In genomic region chr12:45050331-45050750, GRCh38 we compare ENCODE assay signal across 11 cellular contexts. TPM values are rescaled to one million over a fixed set of nuclear protein-coding genes. Genes with fewer than 3 reads are reported as not detected.
DNase-seq lines count a peak whose midpoint lies in the region; ATAC-seq, FAIRE-seq and TF ChIP-seq lines count a peak whose summit lies in the region.
"Had no signal": no experiment of that assay in that cellular context is flagged by ENCODE, and none has a peak within 500 bp of the region (broad histone marks: within the 10 kb centered on the region; RNA-seq: fewer than 3 reads in every experiment).

No MANE protein-coding gene starts in this region.

- H3K36me3 Mint-ChIP-seq in astrocyte (ENCODE audit: low read depth, unreplicated experiment) = no peaks in the 10 kb centered on the region

- H3K4me2 ChIP-seq in astrocyte (ENCODE audit: low read length) (peak overlapping the region; percentile 92), skeletal muscle satellite cell (ENCODE audit: low read length) (peak overlapping the region; percentile 73)

- no peak overlapping the region for H3K27ac Mint-ChIP-seq in astrocyte (ENCODE audit: unreplicated experiment)

- H3K36me3 ChIP-seq in HAP-1 (replicated peaks) (no peaks in the 10 kb centered on the region), astrocyte (ENCODE audit: insufficient read depth, low read length) (no peaks in the 10 kb centered on the region), iPS-20b (ENCODE audit: insufficient read depth, low read depth, low read length) (no peaks in the 10 kb centered on the region), skeletal muscle satellite cell (ENCODE audit: insufficient read depth, low read length) (no peaks in the 10 kb centered on the region)

- H3K4me3 ChIP-seq in HAP-1 (peak overlapping the region; percentile 23), astrocyte (ENCODE audit: insufficient read depth, low read depth, low read length) (no peak overlapping the region), iPS-20b (ENCODE audit: low read length) (peak overlapping the region; percentile 77), skeletal muscle satellite cell (ENCODE audit: low read length) (peak overlapping the region; percentile 59)

- no peak for TF ChIP-seq CTCF in astrocyte (IDR thresholded peaks at IDR 0.05; ENCODE audit: insufficient read depth, low read depth, low read length)

- in situ Hi-C loops in HAP-1 (cut with MboI; ENCODE audit: low sequenced_read_pairs) = no loop called here

- no peaks in the 10 kb centered on the region for H3K79me2 ChIP-seq in astrocyte (ENCODE audit: insufficient read depth, low read length)

- H3K9ac ChIP-seq in astrocyte (ENCODE audit: low read length) (no peak overlapping the region), iPS-20b (ENCODE audit: low read depth, low read length) (no peak overlapping the region), skeletal muscle satellite cell (ENCODE audit: low read depth, low read length) (no peak overlapping the region)

- peak overlapping the region; percentile 64 for H3K4me3 Mint-ChIP-seq in astrocyte (ENCODE audit: unreplicated experiment)

- H3K4me1 Mint-ChIP-seq in astrocyte (ENCODE audit: low read depth, unreplicated experiment) = peaks cover 1% of the 10 kb centered on the region

- no peaks in the 10 kb centered on the region for H3K9me3 Mint-ChIP-seq in astrocyte (ENCODE audit: unreplicated experiment)

- no peaks in the 10 kb centered on the region for H4K20me1 ChIP-seq in astrocyte (ENCODE audit: insufficient read depth, low read length)

- peaks cover 51% of the 10 kb centered on the region for H3K27me3 Mint-ChIP-seq in astrocyte (ENCODE audit: low read depth, unreplicated experiment)

- H3K4me1 ChIP-seq in HAP-1 (0 out of 2 replicates have a peak, but pooled peaks cover 2% of the 10 kb centered on the region), astrocyte (ENCODE audit: insufficient read depth, low read length) (peaks cover 3% of the 10 kb centered on the region), iPS-20b (ENCODE audit: insufficient read depth, low read length) (no peaks in the 10 kb centered on the region; the same call in 1 of the 2 replicates), skeletal muscle satellite cell (ENCODE audit: control insufficient read depth, insufficient read depth, low read length) (peaks cover 11% of the 10 kb centered on the region)

- H3K27ac ChIP-seq in astrocyte (ENCODE audit: low read depth, low read length) = no peak overlapping the region
- no peak overlapping the region for H3K27ac ChIP-seq in iPS-20b (ENCODE audit: low read length)

- H3K9me3 ChIP-seq in HAP-1 (no peaks in the 10 kb centered on the region), astrocyte (ENCODE audit: insufficient read depth, low read depth, low read length) (no peaks in the 10 kb centered on the region), iPS-20b (ENCODE audit: insufficient read depth, low read depth, low read length) (no peaks in the 10 kb centered on the region), skeletal muscle satellite cell (replicated peaks; ENCODE audit: low read length) (no peaks in the 10 kb centered on the region)

- H3K27me3 ChIP-seq in HAP-1 (ENCODE audit: low read depth) (peaks cover 51% of the 10 kb centered on the region), astrocyte (ENCODE audit: insufficient read depth, low read length) (peaks cover 32% of the 10 kb centered on the region), iPS-20b (ENCODE audit: insufficient read depth, low read length) (peaks cover 92% of the 10 kb centered on the region), skeletal muscle satellite cell (ENCODE audit: control insufficient read depth, insufficient read depth, low read length) (peaks cover 64% of the 10 kb centered on the region)

- DNase-seq in HAP-1 (ENCODE audit: low spot score in 2 of 2) (peak in 1 of 2 experiments; percentile 19), astrocyte (ENCODE audit: low read depth) (no peak), GM19239 (ENCODE audit: insufficient read length, low spot score) (no peak), GOT3 (lab: John Stamatoyannopoulos, UW) (no peak)
- DNase-seq: NCI-H2081 treated with DMSO at 0.1 percent for 48 hours, OCI-M1 had no signal

- H2AFZ ChIP-seq in astrocyte (ENCODE audit: low read depth, low read length) = peak overlapping the region; percentile 69

- no peak for ATAC-seq in GM19351 (IDR thresholded peaks at IDR 0.05; ENCODE audit: unreplicated experiment)

- FAIRE-seq in astrocyte (lab: Jason Lieb, UNC) (no peak), GM19239 (lab: Jason Lieb, UNC) (no peak)

RNA-seq across cellular contexts. Expression of gene DBX2, which starts 0.6 kb away (rescaled TPM):
- not detected in 2 replicates for total RNA-seq in astrocyte
- total RNA-seq in skeletal muscle satellite cell (2012; rRNA removed) = not detected in 2 replicates
- total RNA-seq: glomerular endothelial cell, myocyte had no signal
